10 cellular contexts compared by ENCODE assay signal in the genomic region with DNA sequence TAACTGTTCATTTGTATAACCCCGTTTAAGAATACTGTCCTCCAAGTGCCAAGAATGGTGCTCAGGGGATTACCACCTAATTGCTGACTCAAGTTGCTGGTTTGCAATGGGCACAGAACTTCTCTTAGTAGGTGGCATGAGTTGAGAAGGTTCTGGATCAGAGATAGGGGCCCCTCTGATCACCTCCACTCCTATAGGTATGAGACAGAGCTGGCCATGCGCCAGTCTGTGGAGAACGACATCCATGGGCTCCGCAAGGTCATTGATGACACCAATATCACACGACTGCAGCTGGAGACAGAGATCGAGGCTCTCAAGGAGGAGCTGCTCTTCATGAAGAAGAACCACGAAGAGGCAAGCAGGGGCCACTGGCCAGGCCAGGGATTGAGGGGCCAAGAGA. TPM values are rescaled to one million over a fixed set of nuclear protein-coding genes. Genes with fewer than 3 reads are reported as not detected.
DNase-seq lines count a peak whose midpoint lies in the region; ATAC-seq and TF ChIP-seq lines count a peak whose summit lies in the region.
"Had no signal": no experiment of that assay in that cellular context is flagged by ENCODE, and none has a peak within 500 bp of the region (broad histone marks: within the 10 kb centered on the region; RNA-seq: fewer than 3 reads in every experiment).

No MANE protein-coding gene starts in this region.

- no peak overlapping the region for H3K27ac Mint-ChIP-seq in CD4-positive, CD25-positive, alpha-beta regulatory T cell
- no peak overlapping the region for H3K27ac Mint-ChIP-seq in neural progenitor cell
- peak overlapping the region in 5 of 10 donors; percentile 21 to 63 (median 58) for H3K27ac Mint-ChIP-seq in naive thymus-derived CD8-positive, alpha-beta T cell

- H3K9me3 ChIP-seq in CD4-positive, CD25-positive, alpha-beta regulatory T cell (ENCODE audit: control insufficient read depth in 2 of 2, low read length in 2 of 2), result no peaks in the 10 kb centered on the region
- H3K9me3 ChIP-seq in neural progenitor cell (ENCODE audit: low read depth), result no peaks in the 10 kb centered on the region

- TF ChIP-seq CTCF in RWPE1 (conservative IDR thresholded peaks at IDR 0.05; ENCODE audit: low read depth) (no peak), epithelial cell of proximal tubule (conservative IDR thresholded peaks at IDR 0.05; ENCODE audit: low read depth, low read length) (no peak), neural progenitor cell (IDR thresholded peaks at IDR 0.05) (no peak)

- ATAC-seq in CD4-positive, CD25-positive, alpha-beta regulatory T cell (ENCODE audit: low read depth in 2 of 2), result no peak
- no peak for ATAC-seq in HG02884 (IDR thresholded peaks at IDR 0.05; ENCODE audit: unreplicated experiment)
- ATAC-seq in naive thymus-derived CD8-positive, alpha-beta T cell, result no peak

- H3K4me1 Mint-ChIP-seq in CD4-positive, CD25-positive, alpha-beta regulatory T cell, result peaks cover 0 to 12% (median 9%) of the 10 kb centered on the region in 4 donors
- H3K4me1 Mint-ChIP-seq in neural progenitor cell, result peaks cover 26% of the 10 kb centered on the region
- peaks cover 5 to 15% (median 10%) of the 10 kb centered on the region in 4 donors for H3K4me1 Mint-ChIP-seq in naive thymus-derived CD8-positive, alpha-beta T cell

- H3K4me1 ChIP-seq in CD4-positive, CD25-positive, alpha-beta regulatory T cell (ENCODE audit: control insufficient read depth, insufficient read depth, low read length, poor library complexity, severe bottlenecking), result peaks cover 8% of the 10 kb centered on the region
- peaks cover 25% of the 10 kb centered on the region for H3K4me1 ChIP-seq in neural progenitor cell

- peaks cover 17% of the 10 kb centered on the region for H3K79me2 ChIP-seq in neural progenitor cell (ENCODE audit: low read depth)

- CTCF ChIA-PET in RWPE1 (lab: Yijun Ruan, JAX), result interaction anchor here (1.3 kb wide), 1 partner anchor 71 kb away, joined by 5 read pairs; no protein-coding TSS in a partner anchor

- H3K9me3 Mint-ChIP-seq in CD4-positive, CD25-positive, alpha-beta regulatory T cell, result no peaks in the 10 kb centered on the region
- H3K9me3 Mint-ChIP-seq in neural progenitor cell, result no peaks in the 10 kb centered on the region
- no peaks in the 10 kb centered on the region for H3K9me3 Mint-ChIP-seq in naive thymus-derived CD8-positive, alpha-beta T cell

- no peak overlapping the region for H3K27ac ChIP-seq in CD4-positive, CD25-positive, alpha-beta regulatory T cell (ENCODE audit: insufficient read depth, low read length, poor library complexity, severe bottlenecking)
- H3K27ac ChIP-seq in RWPE1 (peak overlapping the region; percentile 92), neural progenitor cell (no peak overlapping the region)
- H3K27ac ChIP-seq: dorsolateral prefrontal cortex had no signal

- no peak overlapping the region for H3K4me3 ChIP-seq in CD4-positive, CD25-positive, alpha-beta regulatory T cell (ENCODE audit: low read depth, low read length)
- H3K4me3 ChIP-seq in epithelial cell of proximal tubule (ENCODE audit: low read depth, low read length) (peak overlapping the region; percentile 80), neural progenitor cell (no peak overlapping the region)

- H4K20me1 ChIP-seq in neural progenitor cell (ENCODE audit: low read depth), result no peaks in the 10 kb centered on the region

- POLR2A ChIA-PET in RWPE1 (lab: Yijun Ruan, JAX; ENCODE audit: low non-redundant PET), result interaction anchor here (0.6 to 2.1 kb wide), 2 partner anchors 43 to 44 kb away, joined by 6 to 17 read pairs; no protein-coding TSS in a partner anchor
- POLR2A ChIA-PET in naive thymus-derived CD8-positive, alpha-beta T cell (lab: Charles Lee), result interaction anchor here (0.6 kb wide), 1 partner anchor 11 kb away, joined by 3 read pairs; no protein-coding TSS in a partner anchor

- H3K36me3 ChIP-seq in CD4-positive, CD25-positive, alpha-beta regulatory T cell (ENCODE audit: control insufficient read depth, insufficient read depth, low read length), result no peaks in the 10 kb centered on the region
- no peaks in the 10 kb centered on the region for H3K36me3 ChIP-seq in neural progenitor cell

- H3K27me3 ChIP-seq in CD4-positive, CD25-positive, alpha-beta regulatory T cell (ENCODE audit: control insufficient read depth, insufficient read depth, low read length), result no peaks in the 10 kb centered on the region
- no peaks in the 10 kb centered on the region for H3K27me3 ChIP-seq in neural progenitor cell

- peak overlapping the region; percentile 82 for H3K4me2 ChIP-seq in neural progenitor cell

- peaks cover 11% of the 10 kb centered on the region for H3K27me3 Mint-ChIP-seq in CD4-positive, CD25-positive, alpha-beta regulatory T cell
- peaks cover 14% of the 10 kb centered on the region for H3K27me3 Mint-ChIP-seq in neural progenitor cell (ENCODE audit: insufficient read depth, low read depth)
- peaks cover 0 to 2% (median 0%) of the 10 kb centered on the region in 5 donors for H3K27me3 Mint-ChIP-seq in naive thymus-derived CD8-positive, alpha-beta T cell

- H3K36me3 Mint-ChIP-seq in CD4-positive, CD25-positive, alpha-beta regulatory T cell, result peaks cover 10% of the 10 kb centered on the region
- H3K36me3 Mint-ChIP-seq in neural progenitor cell, result peaks cover 6% of the 10 kb centered on the region
- peaks cover 0 to 3% (median 0%) of the 10 kb centered on the region in 3 donors for H3K36me3 Mint-ChIP-seq in naive thymus-derived CD8-positive, alpha-beta T cell

- no peak overlapping the region for H3K9ac ChIP-seq in neural progenitor cell

- no peak overlapping the region for H2AFZ ChIP-seq in neural progenitor cell (replicated peaks)

- H3K4me3 Mint-ChIP-seq in CD4-positive, CD25-positive, alpha-beta regulatory T cell, result peak overlapping the region in 3 of 4 donors; percentile 32 to 80 (median 77)
- peak overlapping the region; percentile 85 for H3K4me3 Mint-ChIP-seq in neural progenitor cell
- peak overlapping the region in 2 of 10 donors; percentile 70 to 84 for H3K4me3 Mint-ChIP-seq in naive thymus-derived CD8-positive, alpha-beta T cell

- DNase-seq in CD4-positive, CD25-positive, alpha-beta regulatory T cell, result no peak
- no peak for DNase-seq in RWPE1 (ENCODE audit: low spot score)
- no peak for DNase-seq in epithelial cell of proximal tubule (ENCODE audit: low read depth)
- no peak for DNase-seq in neural progenitor cell (ENCODE audit: low spot score)
- DNase-seq in NCI-H2227 (lab: John Stamatoyannopoulos, UW; ENCODE audit: unreplicated experiment), result no peak
- DNase-seq in activated gamma-delta T cell (lab: John Stamatoyannopoulos, UW), result no peak
- DNase-seq in naive thymus-derived CD8-positive, alpha-beta T cell, result no peak
- DNase-seq: dorsolateral prefrontal cortex, NCI-H2081 treated with DMSO at 0.1 percent for 48 hours had no signal

- H3F3A ChIP-seq in neural progenitor cell (ENCODE audit: low read depth), result peaks cover 38% of the 10 kb centered on the region

RNA-seq across cellular contexts. Expression of a gene that starts 1.6 kb away (rescaled TPM):
- 2.4 TPM for total RNA-seq in CD4-positive, CD25-positive, alpha-beta regulatory T cell
- 10 to 100 TPM in 1 of 4 donors, 1 to 10 TPM in 3; 5.8 to 11.2 (median 6.8) TPM for polyA plus RNA-seq in CD4-positive, CD25-positive, alpha-beta regulatory T cell
- total RNA-seq in epithelial cell of proximal tubule (1,855 and 2,668 TPM in 2 replicates), neural progenitor cell (ENCODE audit: low replicate concordance) (69.3 and 100 TPM in 2 replicates)
- total RNA-seq in naive thymus-derived CD8-positive, alpha-beta T cell, result 10 to 100 TPM in 1 of 2 experiments, 1 to 10 TPM in 1; 9.7 to 10.6 TPM
- 1 to 10 TPM; 3.5 to 9.3 (median 9.0) TPM for polyA plus RNA-seq in naive thymus-derived CD8-positive, alpha-beta T cell

RNA-seq across cellular contexts. Expression of a gene that starts 45.7 kb away (rescaled TPM):
- total RNA-seq in CD4-positive, CD25-positive, alpha-beta regulatory T cell, result not detected
- under 1 TPM in 2 of 4 donors, not detected in 2; 0.13 to 0.73 TPM for polyA plus RNA-seq in CD4-positive, CD25-positive, alpha-beta regulatory T cell
- 1,207 and 1,417 TPM in 2 replicates for total RNA-seq in epithelial cell of proximal tubule
- total RNA-seq in neural progenitor cell (ENCODE audit: low replicate concordance), result 168 and 184 TPM in 2 replicates
- total RNA-seq in naive thymus-derived CD8-positive, alpha-beta T cell, result under 1 TPM; 0.52 to 0.66 TPM
- polyA plus RNA-seq in naive thymus-derived CD8-positive, alpha-beta T cell, result not detected

RNA-seq across cellular contexts. Expression of a gene that starts 55.7 kb away (rescaled TPM):
- 506 TPM for total RNA-seq in CD4-positive, CD25-positive, alpha-beta regulatory T cell
- 100 to 1,000 TPM in 2 of 4 donors, 10 to 100 TPM in 2; 71.3 to 116 (median 103) TPM for polyA plus RNA-seq in CD4-positive, CD25-positive, alpha-beta regulatory T cell
- total RNA-seq in epithelial cell of proximal tubule (371 and 447 TPM in 2 replicates), neural progenitor cell (ENCODE audit: low replicate concordance) (774 and 833 TPM in 2 replicates)
- 100 to 1,000 TPM; 752 to 804 TPM for total RNA-seq in naive thymus-derived CD8-positive, alpha-beta T cell
- 100 to 1,000 TPM; 116 to 146 (median 124) TPM for polyA plus RNA-seq in naive thymus-derived CD8-positive, alpha-beta T cell

Comparison
In these comparisons a context has a peak if more than half of its experiments do, and no peak if none do; other contexts are left out.
1. RNA of a gene that starts 1.6 kb away (total RNA-seq): 1,855 to 2,668 TPM in epithelial cell of proximal tubule; 69.3 to 100 TPM in neural progenitor cell, 9.7 to 10.6 TPM in naive thymus-derived CD8-positive, alpha-beta T cell and 2.4 TPM in CD4-positive, CD25-positive, alpha-beta regulatory T cell (single experiment); every median in the first group is over 10 times any median in the second.
2. RNA of a gene that starts 45.7 kb away (total RNA-seq): 1,207 to 1,417 TPM in epithelial cell of proximal tubule and 168 to 184 TPM in neural progenitor cell; 0.52 to 0.66 TPM in naive thymus-derived CD8-positive, alpha-beta T cell and not detected in CD4-positive, CD25-positive, alpha-beta regulatory T cell (single experiment); every median in the first group is over 100 times any median in the second.